ENCODE assay signal across 26 cellular contexts in genomic region chr11:128373011-128373410, GRCh38.
"Had no signal": no experiment of that assay in that cellular context is flagged by ENCODE, and none has a peak within 500 bp of the region (broad histone marks: within the 10 kb centered on the region; RNA-seq: fewer than 3 reads in every experiment).

No MANE protein-coding gene starts in this region.

- H3K9me3 ChIP-seq: heart left ventricle, prostate gland, right lobe of liver, stomach, thoracic aorta had no signal

- ATAC-seq: esophagus mucosa, foreskin keratinocyte, heart left ventricle, left colon, left ventricle myocardium superior, right lobe of liver had no signal

- H3K36me3 ChIP-seq: heart left ventricle, prostate gland, right lobe of liver, stomach, thoracic aorta had no signal

- H3K27ac ChIP-seq: foreskin keratinocyte, heart left ventricle, parathyroid adenoma, prostate gland, right lobe of liver, stomach, thoracic aorta had no signal

- H3K4me3 Mint-ChIP-seq: naive B cell, nephron had no signal

- H3K4me1 ChIP-seq: foreskin keratinocyte, heart left ventricle, parathyroid adenoma, prostate gland, right lobe of liver, stomach had no signal

- H3K27me3 ChIP-seq: foreskin keratinocyte, heart left ventricle, right lobe of liver, stomach had no signal

- H3K27me3 Mint-ChIP-seq: naive B cell had no signal

- FAIRE-seq: endometrium had no signal

- H3K9ac ChIP-seq: parathyroid adenoma had no signal

- H2AFZ ChIP-seq: parathyroid adenoma had no signal

- H3K36me3 Mint-ChIP-seq: naive B cell had no signal

- DNase-seq: cortex of kidney; effector memory CD4-positive, alpha-beta T cell; foreskin keratinocyte; heart left ventricle; hippocampal formation; left colon; left ventricle myocardium superior; mesenchymal stem cell; midbrain; naive B cell; occipital lobe; retina; right lobe of liver; stimulated activated CD4-positive, alpha-beta T cell treated with anti-CD3 and anti-CD28 coated beads, Interleukin-2, amount 100 ng/mL, for 24 hours; stimulated activated naive CD4-positive, alpha-beta T cell; stomach; substantia nigra; trophoblast cell had no signal

- H3K4me1 Mint-ChIP-seq: nephron had no signal

- H3K4me3 ChIP-seq: heart left ventricle, lung, prostate gland, right lobe of liver, skin epidermis, stomach, thoracic aorta had no signal

- H3K27ac Mint-ChIP-seq: naive B cell, nephron had no signal

- H3K79me2 ChIP-seq: parathyroid adenoma had no signal
